Comparison of ENCODE assay signal across 11 cellular contexts in genomic region chr13:113835461-113836274, GRCh38. TPM values are rescaled to one million over a fixed set of nuclear protein-coding genes. Genes with fewer than 3 reads are reported as not detected.
A peak's percentile ranks its signal among the peaks of the same experiment; 100 is the strongest.
DNase-seq lines count a peak whose midpoint lies in the region; ATAC-seq and TF ChIP-seq lines count a peak whose summit lies in the region.
"Had no signal": no experiment of that assay in that cellular context is flagged by ENCODE, and none has a peak within 500 bp of the region (broad histone marks: within the 10 kb centered on the region; RNA-seq: fewer than 3 reads in every experiment).

No MANE protein-coding gene starts in this region.

- no peaks in the 10 kb centered on the region for H3K9me3 ChIP-seq in Panc1 (ENCODE audit: control insufficient read depth, insufficient read depth, low read depth, low read length)
- H3K9me3 ChIP-seq: heart left ventricle had no signal

- H3K36me3 ChIP-seq in Panc1 (ENCODE audit: control insufficient read depth, insufficient read depth, low read length), result no peaks in the 10 kb centered on the region

- no peak overlapping the region for H3K4me3 ChIP-seq in Panc1 (ENCODE audit: low read depth in 2 of 2, low read length in 2 of 2)
- no peak overlapping the region for H3K4me3 ChIP-seq in fibroblast of the aortic adventitia (ENCODE audit: low read depth, low read length)
- H3K4me3 ChIP-seq: heart left ventricle had no signal

- intact Hi-C loops in Panc1 (cut with micrococcal nuclease; ENCODE audit: unreplicated experiment), result no loop called here

- POLR2A ChIA-PET in Panc1 (lab: Charles Lee), result no interaction called here

- ATAC-seq in Panc1 (no peak), HG03175 (IDR thresholded peaks at IDR 0.05; ENCODE audit: unreplicated experiment) (no peak), HG02973 (IDR thresholded peaks at IDR 0.05; ENCODE audit: unreplicated experiment) (no peak)
- ATAC-seq: heart left ventricle, T-cell had no signal

- CTCF ChIA-PET in Panc1 (lab: Charles Lee), result no interaction called here

- H3K27me3 ChIP-seq in Panc1 (ENCODE audit: control insufficient read depth, insufficient read depth, low read length), result no peaks in the 10 kb centered on the region
- H3K27me3 ChIP-seq: heart left ventricle had no signal

- TF ChIP-seq CTCF in GM20000 (IDR thresholded peaks at IDR 0.05; ENCODE audit: extremely low read depth, missing control alignments), result no peak
- TF ChIP-seq CTCF in Panc1 (IDR thresholded peaks at IDR 0.05), result no peak
- no peak for TF ChIP-seq CTCF in fibroblast of the aortic adventitia (IDR thresholded peaks at IDR 0.05; ENCODE audit: insufficient read depth, low read length)

- 0 out of 2 replicates have a peak overlapping the region, but pooled peaks have one; percentile 63 for H3K27ac ChIP-seq in Panc1 (ENCODE audit: low read length)
- H3K27ac ChIP-seq: heart left ventricle had no signal

- BruUV-seq in Panc1 (replicated peaks; lab: Mats Ljungman, UMichigan), result no TSS peak

- in situ Hi-C loops in Panc1 (cut with HindIII; ENCODE audit: low pct_unique_long_range_greater_than_20kb, low sequenced_read_pairs), result no loop called here

- peaks cover 56% of the 10 kb centered on the region for H3K4me1 ChIP-seq in Panc1 (ENCODE audit: control insufficient read depth, insufficient read depth, low read length)

- peak; percentile 77 for DNase-seq in AG08396 (ENCODE audit: low spot score)
- DNase-seq in GM20000 (ENCODE audit: low spot score), result peak; percentile 60
- DNase-seq in Panc1 (ENCODE audit: low read depth, low spot score), result no peak
- DNase-seq in fibroblast of the aortic adventitia (ENCODE audit: low read depth), result peak; percentile 62
- no peak for DNase-seq in activated gamma-delta T cell treated with Interleukin-2 at 50 U/mL for 16 hours
- no peak for DNase-seq in Ammon's horn (ENCODE audit: low spot score)
- DNase-seq: activated effector memory CD4-positive, alpha-beta T cell treated with anti-CD3 and anti-CD28 coated beads, Interleukin-2, amount 50 U/mL, for 16 hours; T-cell had no signal

RNA-seq across cellular contexts. Expression of gene GAS6, which starts 28.2 kb away (rescaled TPM):
- total RNA-seq in Panc1 (2021; ENCODE audit: unreplicated experiment) (28.1 TPM), fibroblast of the aortic adventitia (ENCODE audit: low replicate concordance) (33.3 and 45.1 TPM in 2 replicates)
- 27.9 TPM for polyA plus RNA-seq in Panc1 (2012; ENCODE audit: insufficient read length)

Comparison
In these comparisons a context has a peak if more than half of its experiments do, and no peak if none do; other contexts are left out.
1. DNase-seq: peak in AG08396 (single experiment), GM20000 (single experiment) and fibroblast of the aortic adventitia (single experiment); none in Panc1 (single experiment), activated gamma-delta T cell treated with Interleukin-2 at 50 U/mL for 16 hours (single experiment) and Ammon's horn (single experiment).